ENCODE assay signal across 9 cellular contexts in genomic region chr2:53913721-53914120, GRCh38. TPM values are rescaled to one million over a fixed set of nuclear protein-coding genes. Genes with fewer than 3 reads are reported as not detected.
A peak's percentile ranks its signal among the peaks of the same experiment; 100 is the strongest.
DNase-seq lines count a peak whose midpoint lies in the region; ATAC-seq lines count a peak whose summit lies in the region.
"Had no signal": no experiment of that assay in that cellular context is flagged by ENCODE, and none has a peak within 500 bp of the region (broad histone marks: within the 10 kb centered on the region; RNA-seq: fewer than 3 reads in every experiment).

No MANE protein-coding gene starts in this region.

- POLR2A ChIA-PET in T-cell (lab: Charles Lee): no interaction called here

- ATAC-seq in HG02870 (IDR thresholded peaks at IDR 0.05; ENCODE audit: unreplicated experiment) (peak; percentile 81), T-cell (replicated peaks in 1 of 4) (peak; percentile 69 to 79 (median 77))

- CTCF ChIA-PET in T-cell (lab: Charles Lee): no interaction called here

- H3K9me3 Mint-ChIP-seq in T-cell: no peaks in the 10 kb centered on the region

- no peaks in the 10 kb centered on the region for H3K27me3 Mint-ChIP-seq in T-cell

- H3K4me1 Mint-ChIP-seq in T-cell: peaks cover 14 to 17% (median 16%) of the 10 kb centered on the region in 3 donors

- H3K27ac Mint-ChIP-seq in T-cell: peak overlapping the region; percentile 22 to 71

- DNase-seq in SKM-1 treated with dmso at 0.1 percent for 144 hours (lab: John Stamatoyannopoulos, UW; ENCODE audit: unreplicated experiment) (peak; percentile 5), SKM-1 (lab: John Stamatoyannopoulos, UW; ENCODE audit: unreplicated experiment) (no peak), T-cell (peak in 13 of 34 experiments; percentile 4 to 31 (median 13)), hepatic stellate cell (ENCODE audit: low spot score) (peak; percentile 5), NCI-H82 treated with DMSO at 0.1 percent for 48 hours (lab: John Stamatoyannopoulos, UW; ENCODE audit: unreplicated experiment) (no peak), OCI-M2 (lab: John Stamatoyannopoulos, UW; ENCODE audit: unreplicated experiment) (no peak), RPMI8226 (no peak)
- DNase-seq: right lobe of liver had no signal

- H3K36me3 Mint-ChIP-seq in T-cell: peaks cover 34% of the 10 kb centered on the region

- H3K4me3 Mint-ChIP-seq in T-cell: no peak overlapping the region

RNA-seq across cellular contexts. Expression of gene GPR75, which starts 54.0 kb away (rescaled TPM):
- total RNA-seq in T-cell: 1 to 10 TPM; 2.3 to 3.4 (median 3.0) TPM

RNA-seq across cellular contexts. Expression of gene PSME4, which starts 57.1 kb away (rescaled TPM):
- total RNA-seq in T-cell: 10 to 100 TPM; 39.8 to 87.4 (median 44.6) TPM

Comparison
In these comparisons a context has a peak if more than half of its experiments do, and no peak if none do; other contexts are left out.
1. DNase-seq: peak in SKM-1 treated with dmso at 0.1 percent for 144 hours (single experiment) and hepatic stellate cell (single experiment); none in SKM-1 (single experiment), NCI-H82 treated with DMSO at 0.1 percent for 48 hours (single experiment), OCI-M2 (single experiment) and RPMI8226 (single experiment).